Comparison of ENCODE assay signal across 10 cellular contexts in genomic region chr19:1066251-1066747, GRCh38. TPM values are rescaled to one million over a fixed set of nuclear protein-coding genes. Genes with fewer than 3 reads are reported as not detected.
A peak's percentile ranks its signal among the peaks of the same experiment; 100 is the strongest.
DNase-seq lines count a peak whose midpoint lies in the region; TF ChIP-seq lines count a peak whose summit lies in the region.
"Had no signal": no experiment of that assay in that cellular context is flagged by ENCODE, and none has a peak within 500 bp of the region (broad histone marks: within the 10 kb centered on the region; RNA-seq: fewer than 3 reads in every experiment).

No MANE protein-coding gene starts in this region.

- H2AK5ac ChIP-seq in H9 (ENCODE audit: insufficient read length, low read length) (no peak overlapping the region), mesendoderm (ENCODE audit: low read length) (no peak overlapping the region)

- no peak overlapping the region for H2BK15ac ChIP-seq in H9 (ENCODE audit: low read depth, low read length)
- no peak overlapping the region for H2BK15ac ChIP-seq in mesendoderm (replicated peaks; ENCODE audit: low read depth)

- no peak overlapping the region for H3K18ac ChIP-seq in H9 (ENCODE audit: insufficient read length, low read depth, low read length)
- peak overlapping the region; percentile 5 for H3K18ac ChIP-seq in mesendoderm (ENCODE audit: low read length)

- peaks cover 52 to 71% (median 64%) of the 10 kb centered on the region in 10 experiments for H3K4me1 ChIP-seq in BLaER1 treated with 17β-estradiol and CSF1 and Interleukin-3, amounts not matched to agents 10 nM and 100 nM
- peaks cover 5% of the 10 kb centered on the region; the same call in 1 of the 2 replicates for H3K4me1 ChIP-seq in H9 (ENCODE audit: insufficient read depth, low read length)
- peaks cover 4% of the 10 kb centered on the region for H3K4me1 ChIP-seq in mesendoderm (ENCODE audit: control insufficient read depth, low read depth, low read length)
- H3K4me1 ChIP-seq in sigmoid colon = peaks cover 0 to 44% (median 29%) of the 10 kb centered on the region in 4 donors

- peaks cover 25 to 32% (median 30%) of the 10 kb centered on the region in 11 experiments for H3K36me3 ChIP-seq in BLaER1 treated with 17β-estradiol and CSF1 and Interleukin-3, amounts not matched to agents 10 nM and 100 nM
- H3K36me3 ChIP-seq in mesendoderm (ENCODE audit: control insufficient read depth, insufficient read depth, low read length) (no peaks in the 10 kb centered on the region), sigmoid colon (no peaks in the 10 kb centered on the region)

- peak overlapping the region; percentile 91 to 100 (median 96); a peak in 19 of 20 replicates for H3K4me3 ChIP-seq in BLaER1 treated with 17β-estradiol and CSF1 and Interleukin-3, amounts not matched to agents 10 nM and 100 nM
- H3K4me3 ChIP-seq in mesendoderm (ENCODE audit: low read length) (no peak overlapping the region), sigmoid colon (peak overlapping the region in 2 of 4 donors; percentile 43 to 45)

- H3K23ac ChIP-seq in H9 (ENCODE audit: insufficient read length, low read depth, low read length) (no peak overlapping the region), mesendoderm (ENCODE audit: low read length) (no peak overlapping the region)

- TF ChIP-seq POLR2A in sigmoid colon (IDR thresholded peaks at IDR 0.05) = no peak

- no CpG with 5 or more reads among the region's 17 CpGs for WGBS in H9 (ENCODE audit: extremely low coverage, insufficient read length, low lambda C conversion rate)
- WGBS in mesendoderm (ENCODE audit: extremely low coverage, insufficient coverage, low lambda C conversion rate) = no CpG with 5 or more reads among the region's 17 CpGs
- 22 to 44% methylated on average over 17 of the region's 17 CpGs for WGBS in sigmoid colon, 2 donors

- H3K14ac ChIP-seq in H9 (ENCODE audit: insufficient read depth, low read length) = no peak overlapping the region

- H3K79me1 ChIP-seq in H9 (ENCODE audit: insufficient read depth, low read depth, low read length, poor library complexity, severe bottlenecking) (no peaks in the 10 kb centered on the region), mesendoderm (ENCODE audit: low read length) (no peaks in the 10 kb centered on the region)

- 0 out of 22 replicates have a peak, but pooled peaks cover 0 to 4% (median 0%) of the 10 kb centered on the region in 11 experiments for H3K27me3 ChIP-seq in BLaER1 treated with 17β-estradiol and CSF1 and Interleukin-3, amounts not matched to agents 10 nM and 100 nM
- no peaks in the 10 kb centered on the region; the same call in 1 of the 2 replicates for H3K27me3 ChIP-seq in H9 (ENCODE audit: insufficient read depth, low read length)
- H3K27me3 ChIP-seq in mesendoderm (ENCODE audit: insufficient read depth, low read length, poor library complexity) = peaks cover 5% of the 10 kb centered on the region
- peaks cover 42 to 79% (median 62%) of the 10 kb centered on the region in 3 donors for H3K27me3 ChIP-seq in sigmoid colon

- POLR2A ChIA-PET in activated CD4-positive, alpha-beta memory T cell treated with anti-CD3 and anti-CD28 coated beads, Interleukin-2, amount 10 ng/mL, durations not matched to agents 7 days and 5 days (lab: Charles Lee) = interaction anchor here (1.0 to 6.0 kb wide), 18 partner anchors 8 to 203 kb away, joined by 3 to 334 read pairs (median 10); partner anchors contain the start of genes ABCA7, CIRBP, CNN2 and GPX4

- H3K4ac ChIP-seq in H9 (ENCODE audit: low read depth, low read length) (no peak overlapping the region), mesendoderm (ENCODE audit: low read depth, low read length) (peak overlapping the region; percentile 10)

- no peak for TF ChIP-seq EP300 in sigmoid colon (IDR thresholded peaks at IDR 0.05)

- no peaks in the 10 kb centered on the region for H3K9me3 Mint-ChIP-seq in H9
- no peaks in the 10 kb centered on the region for H3K9me3 Mint-ChIP-seq in activated CD4-positive, alpha-beta memory T cell treated with anti-CD3 and anti-CD28 coated beads, Interleukin-2, amount 10 ng/mL, durations not matched to agents 7 days and 5 days

- peaks cover 0 to 2% (median 0%) of the 10 kb centered on the region in 3 experiments; a peak in 1 of 7 replicates for H3K36me3 Mint-ChIP-seq in H9 (ENCODE audit: insufficient read depth in 1 of 3, low read depth in 3 of 3)
- H3K36me3 Mint-ChIP-seq in activated CD4-positive, alpha-beta memory T cell treated with anti-CD3 and anti-CD28 coated beads, Interleukin-2, amount 10 ng/mL, durations not matched to agents 7 days and 5 days (ENCODE audit: low read depth) = peaks cover 27% of the 10 kb centered on the region

- intact Hi-C loops in sigmoid colon (cut with DNase I) = no loop called here

- H3K4me3 Mint-ChIP-seq in H9 = peak overlapping the region; percentile 39 to 73
- peak overlapping the region; percentile 64 for H3K4me3 Mint-ChIP-seq in activated CD4-positive, alpha-beta memory T cell treated with anti-CD3 and anti-CD28 coated beads, Interleukin-2, amount 10 ng/mL, durations not matched to agents 7 days and 5 days

- H3K56ac ChIP-seq in H9 (ENCODE audit: insufficient read length, low read depth, low read length) = no peak overlapping the region
- H3K56ac ChIP-seq in mesendoderm (ENCODE audit: low read length) = peak overlapping the region; percentile 89

- H3K4me1 Mint-ChIP-seq in H9 = peaks cover 11 to 35% of the 10 kb centered on the region in 2 experiments
- H3K4me1 Mint-ChIP-seq in activated CD4-positive, alpha-beta memory T cell treated with anti-CD3 and anti-CD28 coated beads, Interleukin-2, amount 10 ng/mL, durations not matched to agents 7 days and 5 days = peaks cover 45% of the 10 kb centered on the region

- H3K9ac ChIP-seq in BLaER1 treated with 17β-estradiol and CSF1 and Interleukin-3, amounts not matched to agents 10 nM and 100 nM = peak overlapping the region; percentile 88 to 99 (median 96); a peak in 19 of 22 replicates
- H3K9ac ChIP-seq in H9 (ENCODE audit: extremely low read depth, insufficient read length, low read length) (no peak overlapping the region), mesendoderm (ENCODE audit: low read length) (peak overlapping the region; percentile 68)

- no peak overlapping the region for H4K5ac ChIP-seq in H9 (ENCODE audit: insufficient read length, low read depth, low read length)
- H4K5ac ChIP-seq in mesendoderm (ENCODE audit: low read length) = no peak overlapping the region

- H3T11ph ChIP-seq in H9 (ENCODE audit: low read length) = no peak overlapping the region

- H4K8ac ChIP-seq in H9 (replicated peaks; ENCODE audit: insufficient read length, low read depth, low read length) (no peak overlapping the region), mesendoderm (ENCODE audit: low read depth, low read length) (no peak overlapping the region)

- H3K9me3 ChIP-seq in BLaER1 treated with 17β-estradiol and CSF1 and Interleukin-3, amounts not matched to agents 10 nM and 100 nM (replicated peaks in 1 of 11) = 0 out of 22 replicates have a peak, but pooled peaks cover 0 to 5% (median 0%) of the 10 kb centered on the region in 11 experiments
- H3K9me3 ChIP-seq in H9 (ENCODE audit: control insufficient read depth, low read depth, low read length) (no peaks in the 10 kb centered on the region), sigmoid colon (no peaks in the 10 kb centered on the region)

- peaks cover 40% of the 10 kb centered on the region for H3K27me3 Mint-ChIP-seq in H9 (ENCODE audit: low read depth)
- no peaks in the 10 kb centered on the region for H3K27me3 Mint-ChIP-seq in activated CD4-positive, alpha-beta memory T cell treated with anti-CD3 and anti-CD28 coated beads, Interleukin-2, amount 10 ng/mL, durations not matched to agents 7 days and 5 days

- H3K4me2 ChIP-seq in BLaER1 treated with 17β-estradiol and CSF1 and Interleukin-3, amounts not matched to agents 10 nM and 100 nM = peak overlapping the region; percentile 88 to 100 (median 97)
- H3K4me2 ChIP-seq in H9 (ENCODE audit: insufficient read depth, insufficient read length, low read length) (peak overlapping the region; percentile 32), mesendoderm (ENCODE audit: low read length) (no peak overlapping the region)

- H3K27ac ChIP-seq in BLaER1 treated with 17β-estradiol and CSF1 and Interleukin-3, amounts not matched to agents 10 nM and 100 nM = peak overlapping the region in 9 of 11 experiments; percentile 90 to 99 (median 96); a peak in 18 of 22 replicates
- H3K27ac ChIP-seq in H9 (ENCODE audit: insufficient read length, low read depth, low read length) (no peak overlapping the region), mesendoderm (ENCODE audit: low read depth, low read length) (no peak overlapping the region), sigmoid colon (peak overlapping the region in 1 of 4 donors; percentile 23)

- no peak overlapping the region for H3K27ac Mint-ChIP-seq in H9
- no peak overlapping the region for H3K27ac Mint-ChIP-seq in activated CD4-positive, alpha-beta memory T cell treated with anti-CD3 and anti-CD28 coated beads, Interleukin-2, amount 10 ng/mL, durations not matched to agents 7 days and 5 days

- H3K23me2 ChIP-seq in H9 (ENCODE audit: insufficient read length, low read depth, low read length, poor library complexity, severe bottlenecking) = peaks cover 22% of the 10 kb centered on the region

- TF ChIP-seq CTCF in H9 (conservative IDR thresholded peaks at IDR 0.05) (no peak), sigmoid colon (IDR thresholded peaks at IDR 0.05) (no peak)

- no peak overlapping the region for H2BK20ac ChIP-seq in H9 (ENCODE audit: low read depth, low read length, poor library complexity, severe bottlenecking)

- H3K79me2 ChIP-seq in H9 (ENCODE audit: insufficient read depth, low read length) (no peaks in the 10 kb centered on the region), mesendoderm (ENCODE audit: control insufficient read depth, insufficient read depth, low read length) (no peaks in the 10 kb centered on the region)

- no peak overlapping the region for H2BK5ac ChIP-seq in H9 (ENCODE audit: insufficient read length, low read length)
- no peak overlapping the region for H2BK5ac ChIP-seq in mesendoderm (ENCODE audit: low read length)

- H2AFZ ChIP-seq in H9 (ENCODE audit: low read length) = no peak overlapping the region

- CTCF ChIA-PET in activated CD4-positive, alpha-beta memory T cell treated with anti-CD3 and anti-CD28 coated beads, Interleukin-2, amount 10 ng/mL, durations not matched to agents 7 days and 5 days (lab: Charles Lee) = interaction anchor here (0.8 to 4.6 kb wide), 7 partner anchors 9 to 200 kb away, joined by 3 to 56 read pairs (median 4); no protein-coding TSS in a partner anchor

- peaks cover 9 to 31% (median 21%) of the 10 kb centered on the region in 11 experiments; a peak in 21 of 22 replicates for H4K20me1 ChIP-seq in BLaER1 treated with 17β-estradiol and CSF1 and Interleukin-3, amounts not matched to agents 10 nM and 100 nM
- H4K20me1 ChIP-seq in H9 (ENCODE audit: control insufficient read depth, insufficient read depth, insufficient read length) = no peaks in the 10 kb centered on the region

- no peak overlapping the region for H2BK12ac ChIP-seq in H9 (ENCODE audit: insufficient read length, low read depth, low read length)

- H2BK120ac ChIP-seq in H9 (ENCODE audit: low read depth, low read length, poor library complexity, severe bottlenecking) = no peak overlapping the region
- H2BK120ac ChIP-seq in mesendoderm (ENCODE audit: low read depth, low read length) = no peak overlapping the region

- DNase-seq in H9 (peak; percentile 76), mesendoderm (peak; percentile 78), sigmoid colon (no peak), middle frontal gyrus (ENCODE audit: extremely low spot score, low spot score) (no peak), NOMO-1 treated with DMSO at 0.1 percent for 48 hours (lab: John Stamatoyannopoulos, UW; ENCODE audit: unreplicated experiment) (no peak)
- no peak for DNase-seq in activated CD4-positive, alpha-beta memory T cell treated with anti-CD3 and anti-CD28 coated beads, Interleukin-2, amount 10 ng/mL, durations not matched to agents 7 days and 5 days
- DNase-seq in stimulated activated CD4-positive, alpha-beta T cell treated with anti-CD3 and anti-CD28 coated beads, Interleukin-4, amount 100 ng/mL, for 24 hours = no peak
- DNase-seq: midbrain, NCI-H1417 treated with DMSO at 0.1 percent for 48 hours had no signal

- H4K91ac ChIP-seq in H9 (ENCODE audit: insufficient read length, low read depth, low read length) = no peak overlapping the region

RNA-seq across cellular contexts. Expression of gene ARHGAP45, which starts 0.7 kb away (rescaled TPM):
- 35.0 and 39.8 TPM in 2 replicates for total RNA-seq in H9 (2021)
- total RNA-seq in activated CD4-positive, alpha-beta memory T cell treated with anti-CD3 and anti-CD28 coated beads, Interleukin-2, amount 10 ng/mL, durations not matched to agents 7 days and 5 days = 100 to 1,000 TPM; 419 to 437 TPM
- polyA plus RNA-seq in mesendoderm (2013, experiment 1 of 2) = 7.9 TPM
- 8.0 TPM for polyA plus RNA-seq in mesendoderm (2013, experiment 2 of 2)
- total RNA-seq in sigmoid colon = 10 to 100 TPM; 12.8 to 21.6 (median 18.2) TPM
- polyA plus RNA-seq in sigmoid colon = 100 to 1,000 TPM in 1 of 3 donors, 10 to 100 TPM in 2; 38.6 to 103 (median 39.0) TPM

RNA-seq across cellular contexts. Expression of gene ABCA7, which starts 26.4 kb away (rescaled TPM):
- total RNA-seq in H9 (2021) = 28.3 and 34.6 TPM in 2 replicates
- total RNA-seq in activated CD4-positive, alpha-beta memory T cell treated with anti-CD3 and anti-CD28 coated beads, Interleukin-2, amount 10 ng/mL, durations not matched to agents 7 days and 5 days = 10 to 100 TPM; 92.7 to 95.1 TPM
- 3.9 TPM for polyA plus RNA-seq in mesendoderm (2013, experiment 1 of 2)
- 4.4 TPM for polyA plus RNA-seq in mesendoderm (2013, experiment 2 of 2)
- 10 to 100 TPM in 2 of 4 donors, 1 to 10 TPM in 2; 3.8 to 20.5 (median 10.9) TPM for total RNA-seq in sigmoid colon
- polyA plus RNA-seq in sigmoid colon = 10 to 100 TPM in 1 of 3 donors, 1 to 10 TPM in 2; 1.8 to 25.1 (median 9.9) TPM

RNA-seq across cellular contexts. Expression of gene POLR2E, which starts 28.9 kb away (rescaled TPM):
- 261 and 272 TPM in 2 replicates for total RNA-seq in H9 (2021)
- total RNA-seq in activated CD4-positive, alpha-beta memory T cell treated with anti-CD3 and anti-CD28 coated beads, Interleukin-2, amount 10 ng/mL, durations not matched to agents 7 days and 5 days = 100 to 1,000 TPM; 116 to 120 TPM
- polyA plus RNA-seq in mesendoderm (2013, experiment 1 of 2) = 206 TPM
- 211 TPM for polyA plus RNA-seq in mesendoderm (2013, experiment 2 of 2)
- total RNA-seq in sigmoid colon = 100 to 1,000 TPM in 2 of 4 donors, 10 to 100 TPM in 2; 82.0 to 203 (median 104) TPM
- 100 to 1,000 TPM; 124 to 175 (median 133) TPM for polyA plus RNA-seq in sigmoid colon

RNA-seq across cellular contexts. Expression of gene GPX4, which starts 37.5 kb away (rescaled TPM):
- total RNA-seq in H9 (2021) = 355 and 363 TPM in 2 replicates
- 100 to 1,000 TPM; 141 to 148 TPM for total RNA-seq in activated CD4-positive, alpha-beta memory T cell treated with anti-CD3 and anti-CD28 coated beads, Interleukin-2, amount 10 ng/mL, durations not matched to agents 7 days and 5 days
- polyA plus RNA-seq in mesendoderm (2013, experiment 1 of 2) = 395 TPM
- 398 TPM for polyA plus RNA-seq in mesendoderm (2013, experiment 2 of 2)
- total RNA-seq in sigmoid colon = 100 to 1,000 TPM; 269 to 433 (median 371) TPM
- 100 to 1,000 TPM; 311 to 662 (median 643) TPM for polyA plus RNA-seq in sigmoid colon

RNA-seq across cellular contexts. Expression of gene CNN2, which starts 39.9 kb away (rescaled TPM):
- total RNA-seq in H9 (2021) = 524 and 529 TPM in 2 replicates
- total RNA-seq in activated CD4-positive, alpha-beta memory T cell treated with anti-CD3 and anti-CD28 coated beads, Interleukin-2, amount 10 ng/mL, durations not matched to agents 7 days and 5 days = 100 to 1,000 TPM; 513 to 519 TPM
- polyA plus RNA-seq in mesendoderm (2013, experiment 1 of 2) = 595 TPM
- polyA plus RNA-seq in mesendoderm (2013, experiment 2 of 2) = 606 TPM
- total RNA-seq in sigmoid colon = 10 to 100 TPM; 25.5 to 59.0 (median 36.3) TPM
- 100 to 1,000 TPM in 1 of 3 donors, 10 to 100 TPM in 2; 48.0 to 115 (median 53.9) TPM for polyA plus RNA-seq in sigmoid colon

Comparison
In these comparisons a context has a peak if more than half of its experiments do, and no peak if none do; other contexts are left out.
1. H3K27ac ChIP-seq: peak in BLaER1 treated with 17β-estradiol and CSF1 and Interleukin-3, amounts not matched to agents 10 nM and 100 nM (9 of 11); none in H9 (single experiment) and mesendoderm (single experiment).
2. DNase-seq: peak in H9 (single experiment) and mesendoderm (single experiment); none in activated CD4-positive, alpha-beta memory T cell treated with anti-CD3 and anti-CD28 coated beads, Interleukin-2, amount 10 ng/mL, durations not matched to agents 7 days and 5 days (single experiment), sigmoid colon (single experiment), middle frontal gyrus (single experiment), NOMO-1 treated with DMSO at 0.1 percent for 48 hours (single experiment) and stimulated activated CD4-positive, alpha-beta T cell treated with anti-CD3 and anti-CD28 coated beads, Interleukin-4, amount 100 ng/mL, for 24 hours (single experiment).
3. RNA of gene ARHGAP45, which starts 0.7 kb away (total RNA-seq): 419 to 437 TPM in activated CD4-positive, alpha-beta memory T cell treated with anti-CD3 and anti-CD28 coated beads, Interleukin-2, amount 10 ng/mL, durations not matched to agents 7 days and 5 days; 35.0 to 39.8 TPM in H9 and 12.8 to 21.6 TPM in sigmoid colon; every median in the first group is over 10 times any median in the second.